Comparison of ENCODE assay signal across 10 cellular contexts in the genomic region with DNA sequence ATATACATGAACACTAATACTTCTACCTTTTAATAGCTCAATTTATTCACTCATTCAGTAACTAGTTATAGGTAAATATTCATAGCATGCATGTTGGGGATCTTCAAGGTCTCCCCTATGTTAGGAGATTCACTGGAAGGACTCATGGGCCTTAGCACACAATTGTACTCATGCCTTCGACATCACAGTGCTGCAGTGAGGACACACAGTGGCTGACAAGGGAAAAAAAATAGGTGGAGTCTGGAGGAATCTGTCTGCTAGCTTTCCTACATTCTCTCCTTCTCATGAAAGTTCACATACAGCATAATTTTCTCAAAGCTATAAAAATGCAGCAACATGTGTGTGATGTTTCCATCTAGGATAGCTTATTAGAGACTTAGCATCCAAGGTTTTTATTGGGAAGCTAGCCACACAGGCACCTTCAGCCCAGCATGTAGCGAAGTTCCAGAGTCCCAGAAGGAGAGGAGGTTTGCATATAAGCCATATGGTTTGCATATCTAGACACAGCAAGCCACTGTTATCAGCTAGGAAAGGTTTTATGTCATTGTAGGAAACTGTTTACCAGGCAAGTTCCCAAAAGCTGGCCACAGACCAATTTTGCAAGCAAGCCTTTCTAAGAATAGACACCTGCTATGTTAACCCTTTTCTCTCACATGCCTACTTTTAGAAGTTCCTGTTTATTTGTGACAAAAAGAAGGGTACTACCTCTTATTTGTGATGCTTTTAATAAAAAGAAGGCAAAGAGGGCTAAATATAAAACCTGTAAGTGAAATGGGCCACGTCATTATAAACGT. TPM values are rescaled to one million over a fixed set of nuclear protein-coding genes. Genes with fewer than 3 reads are reported as not detected.
DNase-seq lines count a peak whose midpoint lies in the region; ATAC-seq, FAIRE-seq and TF ChIP-seq lines count a peak whose summit lies in the region.
"Had no signal": no experiment of that assay in that cellular context is flagged by ENCODE, and none has a peak within 500 bp of the region (broad histone marks: within the 10 kb centered on the region; RNA-seq: fewer than 3 reads in every experiment).

No MANE protein-coding gene starts in this region.

- H2AFZ ChIP-seq in KMS-11 (ENCODE audit: low read depth), result peak overlapping the region; percentile 43; the same call in 1 of the 2 replicates
- no peak overlapping the region; the same call in 1 of the 2 replicates for H2AFZ ChIP-seq in H1 (ENCODE audit: low read length)

- FAIRE-seq in H1 (lab: Jason Lieb, UNC), result no peak

- no peak overlapping the region for H3K14ac ChIP-seq in H1 (ENCODE audit: insufficient read length)

- in situ Hi-C loops in GM13976 (cut with MboI; ENCODE audit: low sequenced_read_pairs, unreplicated experiment), result loop anchor here (25.0 kb wide), 1 partner anchor 409 kb away; no protein-coding TSS in a partner anchor

- H3K27ac ChIP-seq in KMS-11, result peak overlapping the region; percentile 78
- H3K27ac ChIP-seq in H1 (ENCODE audit: low read depth, low read length), result no peak overlapping the region
- H3K27ac ChIP-seq: SK-N-MC had no signal

- POLR2A ChIA-PET in H1 (lab: Charles Lee; ENCODE audit: partially characterized antibody), result interaction anchor here (1.3 kb wide), 1 partner anchor 16 kb away, joined by 3 read pairs; no protein-coding TSS in a partner anchor

- TF ChIP-seq CTCF in KMS-11 (conservative IDR thresholded peaks at IDR 0.05; ENCODE audit: low read depth, low read length) (no peak), H1 (IDR thresholded peaks at IDR 0.05; ENCODE audit: control extremely low read depth in 1 of 3, insufficient read depth in 1 of 3, low read depth in 1 of 3, low read length in 3 of 3) (peak in 1 of 3 experiments; percentile 18; a peak in 2 of 4 replicates), GM13976 (IDR thresholded peaks at IDR 0.05; ENCODE audit: borderline replicate concordance, control extremely low read depth, extremely low read depth, insufficient read depth, missing control alignments) (no peak)

- H3K23ac ChIP-seq in H1 (ENCODE audit: insufficient read length), result no peak overlapping the region

- TF ChIP-seq EP300 in H1 (IDR thresholded peaks at IDR 0.05; ENCODE audit: borderline replicate concordance in 1 of 2, low read depth in 2 of 2, low read length in 2 of 2), result no peak

- WGBS in H1 (ENCODE audit: extremely low coverage in 1 of 2, insufficient coverage in 1 of 2, insufficient read length in 1 of 2, insufficient replicate concordance in 2 of 2, low coverage in 1 of 2, low lambda C conversion rate in 2 of 2, missing lambda C conversion rate in 1 of 2), 2 experiments, result 89% methylated on average over 4 of the region's 4 CpGs; no CpG with 5 or more reads in 1 of the 2 experiments

- H3K4ac ChIP-seq in H1 (replicated peaks; ENCODE audit: insufficient read length, low read depth, low read length), result no peak overlapping the region

- no peaks in the 10 kb centered on the region for H4K20me1 ChIP-seq in KMS-11 (ENCODE audit: insufficient read depth)
- no peaks in the 10 kb centered on the region for H4K20me1 ChIP-seq in H1 (replicated peaks in 1 of 2; ENCODE audit: control insufficient read depth in 1 of 2, insufficient read depth in 2 of 2, low read length in 2 of 2)

- H4K8ac ChIP-seq in H1 (ENCODE audit: extremely low read depth, insufficient read depth, low read length), result no peak overlapping the region

- TF ChIP-seq RAD21 in H1 (IDR thresholded peaks at IDR 0.05 in 1 of 2, conservative IDR thresholded peaks at IDR 0.05 in 1 of 2; ENCODE audit: low read depth in 2 of 2, low read length in 2 of 2), result peak; percentile 33 to 41

- H2BK15ac ChIP-seq in H1 (ENCODE audit: low read length), result no peak overlapping the region

- H3K18ac ChIP-seq in H1 (ENCODE audit: extremely low read depth, low read length), result no peak overlapping the region

- H3K23me2 ChIP-seq in H1 (ENCODE audit: low read depth, low read length), result no peaks in the 10 kb centered on the region

- no peak overlapping the region for H3K56ac ChIP-seq in H1 (replicated peaks; ENCODE audit: insufficient read length, low read depth, low read length)

- no peaks in the 10 kb centered on the region for H3K9me3 ChIP-seq in H1 (ENCODE audit: insufficient read depth in 2 of 2, low read depth in 1 of 2, low read length in 1 of 2)

- H2AK5ac ChIP-seq in H1 (ENCODE audit: low read depth, low read length), result no peak overlapping the region

- ATAC-seq in GM18519 (IDR thresholded peaks at IDR 0.05; ENCODE audit: low FRiP score, unreplicated experiment) (peak; percentile 30), GM21619 (IDR thresholded peaks at IDR 0.05; ENCODE audit: unreplicated experiment) (peak; percentile 39), left colon (no peak)

- no peaks in the 10 kb centered on the region for H3K79me1 ChIP-seq in H1 (ENCODE audit: low read depth, low read length)

- H4K91ac ChIP-seq in H1 (replicated peaks; ENCODE audit: insufficient read length, low read length), result no peak overlapping the region

- DNase-seq in H1 (ENCODE audit: low read depth in 1 of 2, low spot score in 2 of 2) (no peak), GM13976 (ENCODE audit: low spot score) (no peak), CD1c-positive myeloid dendritic cell (ENCODE audit: extremely low spot score) (no peak), left colon (no peak)
- DNase-seq in activated naive CD4-positive, alpha-beta T cell (lab: John Stamatoyannopoulos, UW), result no peak
- DNase-seq: midbrain had no signal

- H4K5ac ChIP-seq in H1 (ENCODE audit: insufficient read length, low read depth, low read length), result no peak overlapping the region

- H3K9ac ChIP-seq in KMS-11 (peak overlapping the region; percentile 64), H1 (replicated peaks in 1 of 4; ENCODE audit: extremely low read depth in 1 of 4, low read depth in 3 of 4, low read length in 3 of 4) (no peak overlapping the region)

- no peaks in the 10 kb centered on the region for H3K27me3 ChIP-seq in KMS-11 (ENCODE audit: insufficient read depth, low read depth)
- no peaks in the 10 kb centered on the region for H3K27me3 ChIP-seq in H1 (replicated peaks in 1 of 4; ENCODE audit: control insufficient read depth in 3 of 4, extremely low read depth in 1 of 4, insufficient read depth in 3 of 4, low read length in 3 of 4)

- no peak overlapping the region for H2BK5ac ChIP-seq in H1 (ENCODE audit: low read depth, low read length)

- intact Hi-C loops in left colon (cut with DNase I, micrococcal nuclease), result no loop called here

- H3K36me3 ChIP-seq in KMS-11 (ENCODE audit: insufficient read depth) (no peaks in the 10 kb centered on the region), H1 (ENCODE audit: control insufficient read depth in 2 of 4, insufficient read depth in 4 of 4, low read length in 3 of 4) (no peaks in the 10 kb centered on the region)

- no peak overlapping the region for H2BK120ac ChIP-seq in H1 (replicated peaks; ENCODE audit: low read depth, low read length)

- no peak overlapping the region for H2BK20ac ChIP-seq in H1 (ENCODE audit: low read length)

- H3K4me3 ChIP-seq in KMS-11 (IDR thresholded peaks at IDR 0.05; ENCODE audit: insufficient read depth, low read depth, low read length) (no peak overlapping the region), H1 (ENCODE audit: extremely low read depth in 1 of 4, insufficient read depth in 2 of 4, low read depth in 3 of 4, low read length in 4 of 4) (no peak overlapping the region)
- H3K4me3 ChIP-seq: SK-N-MC had no signal

- no peak overlapping the region for H2BK12ac ChIP-seq in H1 (ENCODE audit: low read depth, low read length)

- H3K4me1 ChIP-seq in KMS-11 (ENCODE audit: low read depth, poor library complexity, severe bottlenecking) (peaks cover 59% of the 10 kb centered on the region), H1 (replicated peaks in 1 of 4; ENCODE audit: control insufficient read depth in 3 of 4, insufficient read depth in 4 of 4, low read length in 3 of 4) (no peaks in the 10 kb centered on the region)

- H3K79me2 ChIP-seq in KMS-11 (ENCODE audit: insufficient read depth, low read depth) (no peaks in the 10 kb centered on the region), H1 (ENCODE audit: control insufficient read depth in 1 of 2, insufficient read depth in 2 of 2, low read length in 2 of 2) (no peaks in the 10 kb centered on the region)

- H3K4me2 ChIP-seq in KMS-11 (peak overlapping the region; percentile 87), H1 (ENCODE audit: insufficient read depth in 1 of 2, low read depth in 2 of 2, low read length in 2 of 2) (no peak overlapping the region)

- CTCF ChIA-PET in H1 (lab: Charles Lee; ENCODE audit: partially characterized antibody), result interaction anchor here (0.9 to 3.0 kb wide), 11 partner anchors 10 to 59 kb away, joined by 3 to 22 read pairs (median 4); no protein-coding TSS in a partner anchor

- no peak for TF ChIP-seq POLR2A in H1 (IDR thresholded peaks at IDR 0.05; ENCODE audit: control extremely low read depth in 1 of 2, low read depth in 2 of 2, low read length in 2 of 2)

TF ChIP-seq in H1, 55 proteins besides CTCF, POLR2A, EP300 and RAD21 (continues in another document):
- TF ChIP-seq EGR1 (IDR thresholded peaks at IDR 0.05; ENCODE audit: borderline replicate concordance, low read depth, low read length), result no peak
- no peak for TF ChIP-seq TAF7 (optimal IDR thresholded peaks at IDR 0.05; ENCODE audit: borderline replicate concordance, low read depth, low read length)
- TF ChIP-seq EZH2 (IDR thresholded peaks at IDR 0.05; ENCODE audit: low read depth, low read length, severe bottlenecking), result no peak

RNA-seq across cellular contexts. Expression of gene MORC1, which starts 46.4 kb away (rescaled TPM):
- not detected in 2 replicates for total RNA-seq in H1 (2021; fragmentation: NEBNext Ultra II Directional; extraction: Animal tissue kit (Norgen Biotek cat#: 25700))
- not detected in 2 replicates for polyA plus RNA-seq in H1 (2011; rRNA removed)
- not detected for polyA plus RNA-seq in H1 (2011; cell fraction: cytosol; rRNA removed)
- not detected for polyA plus RNA-seq in H1 (2011; cell fraction: nucleus; rRNA removed)
- polyA plus RNA-seq in H1 (2012, experiment 1 of 2), result not detected in 4 replicates
- polyA plus RNA-seq in H1 (2012, experiment 2 of 2), result not detected
- polyA plus RNA-seq in H1 (2013, experiment 1 of 2), result not detected
- polyA plus RNA-seq in H1 (2013, experiment 2 of 2), result not detected
- polyA minus RNA-seq in H1 (2011; rRNA and poly(A)+ RNA removed), result not detected in 2 replicates
- polyA minus RNA-seq in H1 (2011; cell fraction: cytosol; rRNA and poly(A)+ RNA removed), result not detected
- polyA minus RNA-seq in H1 (2011; cell fraction: nucleus; rRNA and poly(A)+ RNA removed), result not detected
- total RNA-seq in left colon, result not detected
